ENCODE assay signal across 18 cellular contexts in the genomic region with DNA sequence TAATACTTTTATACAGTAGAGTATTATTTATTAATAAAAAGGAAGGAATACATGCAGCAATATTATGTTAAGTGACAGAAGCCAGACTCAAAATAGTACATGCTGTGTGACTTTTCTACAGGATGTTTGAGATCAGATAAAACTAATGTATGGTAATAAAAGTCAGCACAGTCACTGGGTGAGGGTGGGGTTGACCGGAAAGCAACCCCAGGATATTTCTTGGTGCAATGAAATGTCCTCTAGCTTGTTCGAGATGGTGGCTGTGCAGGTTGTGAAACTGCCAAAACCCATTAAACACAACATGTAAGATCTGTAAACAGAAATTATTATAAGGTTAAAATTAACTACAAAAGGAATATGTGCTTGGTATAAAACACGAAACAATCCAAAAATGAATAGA. TPM values are rescaled to one million over a fixed set of nuclear protein-coding genes. Genes with fewer than 3 reads are reported as not detected.
A peak's percentile ranks its signal among the peaks of the same experiment; 100 is the strongest.
DNase-seq lines count a peak whose midpoint lies in the region; ATAC-seq, FAIRE-seq and TF ChIP-seq lines count a peak whose summit lies in the region.
"Had no signal": no experiment of that assay in that cellular context is flagged by ENCODE, and none has a peak within 500 bp of the region (broad histone marks: within the 10 kb centered on the region; RNA-seq: fewer than 3 reads in every experiment).

No MANE protein-coding gene starts in this region.

- H3K36me3 ChIP-seq in BJ (ENCODE audit: control insufficient read depth, insufficient read depth, low read length) (no peaks in the 10 kb centered on the region), Loucy (ENCODE audit: insufficient read depth, low read length) (no peaks in the 10 kb centered on the region), K562 (ENCODE audit: control insufficient read depth, insufficient read depth, low read length) (no peaks in the 10 kb centered on the region)

- H3K4me1 ChIP-seq in Loucy (ENCODE audit: insufficient read depth, low read length, poor library complexity, severe bottlenecking), result peaks cover 48% of the 10 kb centered on the region
- no peaks in the 10 kb centered on the region; a peak in 1 of 5 replicates for H3K4me1 ChIP-seq in K562 (replicated peaks in 1 of 2; ENCODE audit: control insufficient read depth in 2 of 2, insufficient read depth in 2 of 2, low read length in 2 of 2)

- H3K79me2 ChIP-seq in Loucy (ENCODE audit: insufficient read depth, low read length) (no peaks in the 10 kb centered on the region), K562 (ENCODE audit: control insufficient read depth, insufficient read depth, low read length) (no peaks in the 10 kb centered on the region)

- TF ChIP-seq POLR2A in K562 (conservative IDR thresholded peaks at IDR 0.05), result no peak

- no peak for ATAC-seq in K562
- peak; percentile 88 for ATAC-seq in left colon
- no peak for ATAC-seq in HG03378 (IDR thresholded peaks at IDR 0.05; ENCODE audit: unreplicated experiment)

- H2AFZ ChIP-seq in Loucy (ENCODE audit: low read length) (peak overlapping the region; percentile 63), K562 (ENCODE audit: low read depth, low read length) (no peak overlapping the region)

- no TSS peak for BruUV-seq in K562 (replicated peaks; lab: Mats Ljungman, UMichigan)

- peak overlapping the region; percentile 70 for H3K4me2 ChIP-seq in Loucy (ENCODE audit: low read depth, low read length, poor library complexity, severe bottlenecking)
- no peak overlapping the region for H3K4me2 ChIP-seq in K562 (ENCODE audit: insufficient read depth, low read length)

- H3K27ac ChIP-seq in K562 (ENCODE audit: extremely low read depth, low read depth, low read length), result no peak overlapping the region
- H3K27ac ChIP-seq: HL-60 had no signal

- whole genome bisulfite sequencing in K562 (ENCODE audit: insufficient coverage, low coverage, missing lambda C conversion rate), result 0% methylated on average over 3 of the region's 3 CpGs

- H3K9me2 ChIP-seq in Loucy (replicated peaks; ENCODE audit: low read depth, low read length), result no peaks in the 10 kb centered on the region

- H3K4me3 ChIP-seq in BJ (ENCODE audit: low read depth, low read length), result no peak overlapping the region
- H3K4me3 ChIP-seq in Loucy (ENCODE audit: low read length, poor library complexity, severe bottlenecking), result peak overlapping the region; percentile 50
- no peak overlapping the region for H3K4me3 ChIP-seq in K562

- H3K9me3 ChIP-seq in Loucy (ENCODE audit: insufficient read depth, low read depth, low read length), result 0 out of 2 replicates have a peak, but pooled peaks cover 5% of the 10 kb centered on the region
- no peaks in the 10 kb centered on the region for H3K9me3 ChIP-seq in K562 (replicated peaks; ENCODE audit: control insufficient read depth, insufficient read depth, low read depth, low read length)

- H3K9me1 ChIP-seq in K562 (ENCODE audit: control insufficient read depth, insufficient read depth, low read length), result no peaks in the 10 kb centered on the region

- H4K20me1 ChIP-seq in Loucy (ENCODE audit: insufficient read depth, low read length, poor library complexity, severe bottlenecking) (no peaks in the 10 kb centered on the region), K562 (replicated peaks; ENCODE audit: control insufficient read depth, insufficient read depth, low read length) (no peaks in the 10 kb centered on the region)

- TF ChIP-seq RAD21 in K562 (CRISPR knock-in tag; conservative IDR thresholded peaks at IDR 0.05 in 1 of 2, IDR thresholded peaks at IDR 0.05 in 1 of 2), result no peak

- no peak for TF ChIP-seq EP300 in K562 (IDR thresholded peaks at IDR 0.05; ENCODE audit: low read length)

- peaks cover 5% of the 10 kb centered on the region; the same call in 1 of the 2 replicates for H3F3A ChIP-seq in Loucy (ENCODE audit: low read depth)

- CTCF ChIA-PET in BJ (lab: Yijun Ruan, JAX), result interaction anchor here (1.3 to 6.0 kb wide), 3 partner anchors 7 to 67 kb away, joined by 4 to 48 read pairs (median 6); no protein-coding TSS in a partner anchor
- CTCF ChIA-PET in K562 (lab: Yijun Ruan, JAX; ENCODE audit: low intra/inter-chr PET ratio), result no interaction called here

- peak overlapping the region; percentile 66 for H3K9ac ChIP-seq in Loucy (ENCODE audit: low read depth, low read length, poor library complexity, severe bottlenecking)
- no peak overlapping the region for H3K9ac ChIP-seq in K562 (ENCODE audit: insufficient read depth in 1 of 2, low read depth in 2 of 2, low read length in 2 of 2)

- TF ChIP-seq CTCF in BJ (IDR thresholded peaks at IDR 0.05; ENCODE audit: insufficient read depth, low read depth, low read length) (no peak), Loucy (conservative IDR thresholded peaks at IDR 0.05; ENCODE audit: low read length) (no peak), K562 (IDR thresholded peaks at IDR 0.05 in 2 of 3, conservative IDR thresholded peaks at IDR 0.05 in 1 of 3; ENCODE audit: insufficient read depth in 2 of 3, low read depth in 1 of 3, low read length in 3 of 3) (no peak)

- DNase-seq in BJ (ENCODE audit: low read depth), result peak; percentile 32
- no peak for DNase-seq in K562 (ENCODE audit: extremely low read depth in 1 of 4, low spot score in 3 of 4)
- DNase-seq in left colon, result no peak
- DNase-seq in stimulated activated CD4-positive, alpha-beta T cell treated with anti-CD3 and anti-CD28 coated beads, Interleukin-12 subunit alpha, Interleukin-12 subunit beta, amount 100 ng/mL, for 4 hours, result no peak
- no peak for DNase-seq in NOMO-1 treated with DMSO at 0.1 percent for 48 hours (lab: John Stamatoyannopoulos, UW; ENCODE audit: unreplicated experiment)
- no peak for DNase-seq in mucosa of gallbladder (ENCODE audit: low spot score)
- DNase-seq: 8988T; ACHN; C1 segment of cervical spinal cord; CD4-positive, alpha-beta T cell; DMS79; EL; HCEC 1CT had no signal

- POLR2A ChIA-PET in BJ (lab: Charles Lee), result no interaction called here
- POLR2A ChIA-PET in K562 (lab: Yijun Ruan, JAX), result no interaction called here

- intact Hi-C loops in K562 (cut with micrococcal nuclease) (no loop called here), left colon (cut with DNase I, micrococcal nuclease) (no loop called here)

- in situ Hi-C loops in K562 (cut with MboI), result no loop called here

- no peak for FAIRE-seq in K562 (lab: Jason Lieb, UNC)
- FAIRE-seq: GM12892, H1 had no signal

- no peaks in the 10 kb centered on the region for H3K27me3 ChIP-seq in BJ (ENCODE audit: control insufficient read depth, insufficient read depth, low read length)
- no peaks in the 10 kb centered on the region for H3K27me3 ChIP-seq in Loucy (ENCODE audit: insufficient read depth, low read length, poor library complexity, severe bottlenecking)
- H3K27me3 ChIP-seq in K562 (ENCODE audit: control insufficient read depth in 2 of 2, insufficient read depth in 2 of 2, low read length in 2 of 2), result no peaks in the 10 kb centered on the region; a peak in 1 of 5 replicates

TF ChIP-seq in K562, 482 proteins besides CTCF, POLR2A, EP300 and RAD21 (continues in another document):
- TF ChIP-seq EHMT2 (IDR thresholded peaks at IDR 0.05) (no peak), HDAC1 (IDR thresholded peaks at IDR 0.05) (no peak), ZNF212 (CRISPR knock-in tag; IDR thresholded peaks at IDR 0.05) (no peak), GABPA (tag; conservative IDR thresholded peaks at IDR 0.05; ENCODE audit: low read depth) (peak; percentile 44), ETV1 (tag; conservative IDR thresholded peaks at IDR 0.05; ENCODE audit: low read depth) (peak; percentile 89), FOS (IDR thresholded peaks at IDR 0.05; ENCODE audit: extremely low read depth, insufficient read length) (no peak), ADNP (tag; IDR thresholded peaks at IDR 0.05) (no peak), NCOA6 (IDR thresholded peaks at IDR 0.05) (no peak), HNRNPUL1 (IDR thresholded peaks at IDR 0.05; ENCODE audit: low read length) (no peak), PHTF2 (CRISPR knock-in tag; IDR thresholded peaks at IDR 0.05) (no peak)
- TF ChIP-seq, protein P1, sequence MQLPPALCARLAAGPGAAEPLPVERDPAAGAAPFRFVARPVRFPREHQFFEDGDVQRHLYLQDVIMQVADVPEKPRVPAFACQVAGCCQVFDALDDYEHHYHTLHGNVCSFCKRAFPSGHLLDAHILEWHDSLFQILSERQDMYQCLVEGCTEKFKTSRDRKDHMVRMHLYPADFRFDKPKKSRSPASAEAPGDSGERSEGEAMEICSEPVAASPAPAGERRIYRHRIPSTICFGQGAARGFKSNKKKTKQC (CRISPR knock-in tag; IDR thresholded peaks at IDR 0.05), result no peak

RNA-seq across cellular contexts. Expression of a gene that starts 20.8 kb away (rescaled TPM):
- polyA plus RNA-seq in BJ (2011; rRNA removed) (0.16 and 0.37 TPM in 2 replicates), K562 (2011; rRNA removed) (not detected in 2 replicates), K562 (2014; fragmentation: Illumina TruSeq; extraction: Trizol) (0.56 and 0.96 TPM in 2 replicates), K562 (2014; fragmentation: Nextera tagmentation; extraction: Ambion mirVana) (under 1 TPM; 0.06 to 0.34 TPM), K562 (2014; rRNA removed) (0.24 and 1.7 TPM in 2 replicates)
- 1.0 TPM in 1 of 2 replicates, not detected in the other for polyA minus RNA-seq in BJ (2011; rRNA and poly(A)+ RNA removed)
- 0.21 TPM in 1 of 2 replicates, not detected in the other for total RNA-seq in K562 (2011; cell fraction: chromatin; rRNA removed; ENCODE audit: low replicate concordance)
- total RNA-seq in K562 (2011; cell fraction: nucleolus; rRNA removed), result not detected in 2 replicates
- total RNA-seq in K562 (2011; cell fraction: nucleoplasm; rRNA removed), result not detected in 2 replicates
- total RNA-seq in K562 (2014; rRNA removed) (0.23 and 0.33 TPM in 2 replicates), K562 (2014; rRNA removed; fragmentation: Illumina TruSeq; extraction: Trizol) (0.51 and 0.58 TPM in 2 replicates), K562 (2015; rRNA removed; fragmentation: Illumina TruSeq; extraction: Trizol) (1.8 and 1.9 TPM in 2 replicates), K562 (2021) (0.60 and 1.5 TPM in 2 replicates), left colon (10 to 100 TPM in 1 of 2 donors, 1 to 10 TPM in 1; 7.7 to 26.7 TPM), mucosa of gallbladder (9.0 TPM)
- 0.03 TPM in 1 of 2 replicates, not detected in the other for polyA plus RNA-seq in K562 (2011; cell fraction: cytosol; rRNA removed)
- polyA plus RNA-seq in K562 (2011; cell fraction: nucleus; rRNA removed), result not detected in 2 replicates
- polyA plus RNA-seq in K562 (2012), result 0.65 and 3.8 TPM in 2 replicates
- polyA minus RNA-seq in K562 (2011; rRNA and poly(A)+ RNA removed), result not detected in 2 replicates
- not detected in 2 replicates for polyA minus RNA-seq in K562 (2011; cell fraction: cytosol; rRNA and poly(A)+ RNA removed)
- polyA minus RNA-seq in K562 (2011; cell fraction: nucleus; rRNA and poly(A)+ RNA removed), result not detected in 2 replicates
- total RNA-seq: CD4-positive, alpha-beta T cell had no signal
